1 cellular context compared by ENCODE assay signal in the genomic region with DNA sequence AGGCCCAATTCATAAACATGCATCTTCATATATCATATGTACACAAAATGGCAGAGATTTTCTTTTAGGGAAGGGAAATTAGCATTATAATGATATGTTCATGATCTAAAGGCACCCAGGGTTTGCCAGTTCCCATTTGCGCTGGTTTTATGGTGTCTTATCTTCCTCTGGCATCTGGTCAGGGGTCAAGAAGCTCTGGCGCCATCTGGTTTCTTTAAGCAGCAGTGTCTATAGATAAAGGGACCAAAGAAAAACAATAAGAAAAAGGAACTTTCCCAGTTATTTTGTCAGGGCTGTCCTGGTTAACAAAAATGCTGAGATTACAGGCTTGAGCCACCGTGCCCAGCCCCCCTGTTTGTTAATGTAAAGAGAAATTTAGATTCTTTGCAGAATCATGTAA.
TF ChIP-seq lines count a peak whose summit lies in the region.

No MANE protein-coding gene starts in this region.

TF ChIP-seq in endothelial cell of umbilical vein, 7 proteins besides CTCF, POLR2A, EP300 and RAD21:
- TF ChIP-seq JUN (IDR thresholded peaks at IDR 0.05; ENCODE audit: borderline replicate concordance, insufficient read depth, insufficient read length, low read depth) (no peak), EZH2 (IDR thresholded peaks at IDR 0.05; ENCODE audit: borderline replicate concordance, low read depth, low read length, severe bottlenecking) (no peak), GATA2 (IDR thresholded peaks at IDR 0.05; ENCODE audit: insufficient read depth, insufficient read length, low read depth, low read length) (peak; percentile 97), POLR2AphosphoS5 (IDR thresholded peaks at IDR 0.05; ENCODE audit: insufficient read depth, low read depth, low read length) (peak; percentile 63)
- TF ChIP-seq, protein P1, sequence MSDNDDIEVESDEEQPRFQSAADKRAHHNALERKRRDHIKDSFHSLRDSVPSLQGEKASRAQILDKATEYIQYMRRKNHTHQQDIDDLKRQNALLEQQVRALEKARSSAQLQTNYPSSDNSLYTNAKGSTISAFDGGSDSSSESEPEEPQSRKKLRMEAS (IDR thresholded peaks at IDR 0.05; ENCODE audit: insufficient read depth, insufficient read length): no peak
